In genomic region chr1:20696397-20697333, GRCh38 we compare ENCODE assay signal across 1 cellular context.
TF ChIP-seq lines count a peak whose summit lies in the region.

No MANE protein-coding gene starts in this region.

TF ChIP-seq in K562, 482 proteins besides CTCF, POLR2A, EP300 and RAD21 (continued from another document):
- TF ChIP-seq CUX1 (CRISPR knock-in tag; IDR thresholded peaks at IDR 0.05) = no peak
- no peak for TF ChIP-seq ZNF212 (CRISPR knock-in tag; IDR thresholded peaks at IDR 0.05)
- TF ChIP-seq ZNF586 (CRISPR knock-in tag; conservative IDR thresholded peaks at IDR 0.05) = no peak
- TF ChIP-seq PHB2 (IDR thresholded peaks at IDR 0.05; ENCODE audit: low read depth) = no peak
- TF ChIP-seq ATF7 (IDR thresholded peaks at IDR 0.05) = peak; percentile 54; the same call in 1 of the 2 replicates
